In genomic region chr2:22273853-22274252, GRCh38 we compare ENCODE assay signal across 20 cellular contexts.
A peak's percentile ranks its signal among the peaks of the same experiment; 100 is the strongest.
DNase-seq lines count a peak whose midpoint lies in the region; ATAC-seq, FAIRE-seq and TF ChIP-seq lines count a peak whose summit lies in the region.
"Had no signal": no experiment of that assay in that cellular context is flagged by ENCODE, and none has a peak within 500 bp of the region (broad histone marks: within the 10 kb centered on the region; RNA-seq: fewer than 3 reads in every experiment).

No MANE protein-coding gene starts in this region.

- no peak overlapping the region for H2AFZ ChIP-seq in GM12878 (ENCODE audit: control insufficient read depth, low read depth, low read length)

- no peak for FAIRE-seq in GM12878 (lab: Jason Lieb, UNC)
- FAIRE-seq: D721Med, GM18507, H1, K562 had no signal

- no peak for TF ChIP-seq POLR2A in GM12878 (IDR thresholded peaks at IDR 0.05; ENCODE audit: low read depth, low read length)

- CTCF ChIA-PET in GM12878 (lab: Yijun Ruan, JAX), result no interaction called here

- no peak overlapping the region for H3K9ac ChIP-seq in GM12878 (ENCODE audit: control insufficient read depth, insufficient read depth, low read length)
- H3K9ac ChIP-seq: BLaER1 treated with 17β-estradiol and CSF1 and Interleukin-3, amounts not matched to agents 10 nM and 100 nM had no signal

- intact Hi-C loops in GM12878 (cut with micrococcal nuclease; ENCODE audit: unreplicated experiment), result no loop called here

- SMC1A ChIA-PET in GM12878 (lab: Charles Lee; ENCODE audit: uncharacterized antibody, unreplicated experiment), result no interaction called here

- RAD21 ChIA-PET in GM12878 (lab: Charles Lee; ENCODE audit: unreplicated experiment), result no interaction called here

- H3K4me3 ChIP-seq in GM12878, result no peak overlapping the region
- H3K4me3 ChIP-seq: BLaER1 treated with 17β-estradiol and CSF1 and Interleukin-3, amounts not matched to agents 10 nM and 100 nM; HAP-1; K562 had no signal

- in situ Hi-C loops in GM12878 (cut with MboI), result no loop called here

- H3K27me3 ChIP-seq in GM12878 (replicated peaks in 1 of 2; ENCODE audit: control insufficient read depth in 2 of 2, insufficient read depth in 2 of 2, low read length in 1 of 2), result no peaks in the 10 kb centered on the region
- H3K27me3 ChIP-seq: BLaER1 treated with 17β-estradiol and CSF1 and Interleukin-3, amounts not matched to agents 10 nM and 100 nM had no signal

- no peaks in the 10 kb centered on the region for H3K79me2 ChIP-seq in GM12878 (ENCODE audit: control insufficient read depth, insufficient read depth, low read length)

- ATAC-seq in HG03432 (IDR thresholded peaks at IDR 0.05; ENCODE audit: unreplicated experiment), result peak; percentile 33
- ATAC-seq in GM12878, result peak; percentile 43
- ATAC-seq: K562 had no signal

- H3K4me1 ChIP-seq in GM12878 (ENCODE audit: control insufficient read depth, insufficient read depth, low read length), result no peaks in the 10 kb centered on the region
- H3K4me1 ChIP-seq: HAP-1 had no signal

- no peaks in the 10 kb centered on the region for H3K36me3 ChIP-seq in GM12878 (ENCODE audit: control insufficient read depth in 2 of 2, insufficient read depth in 2 of 2, low read length in 1 of 2)
- H3K36me3 ChIP-seq: BLaER1 treated with 17β-estradiol and CSF1 and Interleukin-3, amounts not matched to agents 10 nM and 100 nM; HAP-1 had no signal

- BruUV-seq in GM12878 (replicated peaks; lab: Mats Ljungman, UMichigan), result no TSS peak

- 0% methylated on average over 1 of the region's 1 CpG for WGBS in GM12878 (ENCODE audit: insufficient coverage, insufficient replicate concordance, low lambda C conversion rate, missing lambda C conversion rate)

- no peak overlapping the region for H3K27ac ChIP-seq in GM12878 (ENCODE audit: control insufficient read depth, insufficient read depth)
- H3K27ac ChIP-seq: HL-60 had no signal

- DNase-seq in CD1c-positive myeloid dendritic cell (ENCODE audit: extremely low spot score) (peak; percentile 26), MV-4-11 (lab: John Stamatoyannopoulos, UW) (peak; percentile 32), GM12878 (ENCODE audit: low read depth, low spot score) (no peak), DMS114 treated with DMSO at 0.1 percent for 48 hours (lab: John Stamatoyannopoulos, UW; ENCODE audit: unreplicated experiment) (no peak), GM19238 (ENCODE audit: insufficient read length, low spot score) (no peak), amniotic stem cell (lab: John Stamatoyannopoulos, UW) (no peak), COR-L47 (lab: John Stamatoyannopoulos, UW) (no peak)
- DNase-seq: 8988T; AML-193; CD4-positive, alpha-beta memory T cell; DND-41; GDM1 had no signal

- POLR2A ChIA-PET in GM12878 (lab: Charles Lee), result no interaction called here

- TF ChIP-seq CTCF in GM12878 (IDR thresholded peaks at IDR 0.05 in 2 of 3, conservative IDR thresholded peaks at IDR 0.05 in 1 of 3; ENCODE audit: control insufficient read depth in 2 of 3, extremely low read depth in 1 of 3, insufficient read depth in 1 of 3, low read depth in 3 of 3, low read length in 3 of 3), result no peak

- no peak overlapping the region for H3K4me2 ChIP-seq in GM12878 (ENCODE audit: control insufficient read depth, insufficient read depth)

- no peaks in the 10 kb centered on the region for H3K9me3 ChIP-seq in GM12878 (replicated peaks; ENCODE audit: control insufficient read depth, insufficient read depth, low read length)
- H3K9me3 ChIP-seq: HAP-1 had no signal

- no peak for TF ChIP-seq RAD21 in GM12878 (IDR thresholded peaks at IDR 0.05; ENCODE audit: insufficient read depth, low read depth, low read length)

- no peaks in the 10 kb centered on the region for H4K20me1 ChIP-seq in GM12878 (ENCODE audit: control insufficient read depth, insufficient read depth)
- H4K20me1 ChIP-seq: BLaER1 treated with 17β-estradiol and CSF1 and Interleukin-3, amounts not matched to agents 10 nM and 100 nM had no signal

- no peak for TF ChIP-seq EP300 in GM12878 (IDR thresholded peaks at IDR 0.05; ENCODE audit: borderline replicate concordance in 1 of 2, control insufficient read depth in 1 of 2, low read depth in 2 of 2, low read length in 2 of 2)

TF ChIP-seq in GM12878, 131 proteins besides CTCF, POLR2A, EP300 and RAD21:
- TF ChIP-seq NFXL1 (IDR thresholded peaks at IDR 0.05; ENCODE audit: borderline replicate concordance), result no peak
- TF ChIP-seq IKZF2 (IDR thresholded peaks at IDR 0.05), result no peak
- no peak for TF ChIP-seq RELA (IDR thresholded peaks at IDR 0.05; ENCODE audit: borderline replicate concordance, partially characterized antibody)
- no peak for TF ChIP-seq NBN (IDR thresholded peaks at IDR 0.05)
- TF ChIP-seq MLLT1 (IDR thresholded peaks at IDR 0.05), result no peak
- no peak for TF ChIP-seq HDAC2 (IDR thresholded peaks at IDR 0.05)
- no peak for TF ChIP-seq PAX8 (IDR thresholded peaks at IDR 0.05)
- no peak for TF ChIP-seq SREBF1 (IDR thresholded peaks at IDR 0.05; ENCODE audit: low read length)
- TF ChIP-seq CREM (IDR thresholded peaks at IDR 0.05; ENCODE audit: low read depth), result no peak
- no peak for TF ChIP-seq CHD4 (IDR thresholded peaks at IDR 0.05)
- TF ChIP-seq ETV6 (conservative IDR thresholded peaks at IDR 0.05 in 1 of 2, IDR thresholded peaks at IDR 0.05 in 1 of 2; ENCODE audit: borderline replicate concordance in 1 of 2, low read depth in 1 of 2), result no peak
- no peak for TF ChIP-seq ZBED1 (IDR thresholded peaks at IDR 0.05; ENCODE audit: borderline replicate concordance)
- TF ChIP-seq HDAC6 (IDR thresholded peaks at IDR 0.05; ENCODE audit: unreplicated experiment), result no peak
- no peak for TF ChIP-seq MAX (IDR thresholded peaks at IDR 0.05; ENCODE audit: low read depth, low read length)

Comparison
In these comparisons a context has a peak if more than half of its experiments do, and no peak if none do; other contexts are left out.
1. DNase-seq: peak in CD1c-positive myeloid dendritic cell (single experiment) and MV-4-11 (single experiment); none in GM12878 (single experiment), DMS114 treated with DMSO at 0.1 percent for 48 hours (single experiment), GM19238 (single experiment), amniotic stem cell (single experiment) and COR-L47 (single experiment).